In genomic region chr10:14952851-14953451, GRCh38 we compare ENCODE assay signal across 8 cellular contexts. TPM values are rescaled to one million over a fixed set of nuclear protein-coding genes. Genes with fewer than 3 reads are reported as not detected.
DNase-seq lines count a peak whose midpoint lies in the region; ATAC-seq and TF ChIP-seq lines count a peak whose summit lies in the region.

No MANE protein-coding gene starts in this region.

- no peak for TF ChIP-seq CTCF in WI38 (IDR thresholded peaks at IDR 0.05; ENCODE audit: low read depth, low read length)

- CTCF ChIA-PET in activated CD8-positive, alpha-beta memory T cell treated with anti-CD3 and anti-CD28 coated beads, Interleukin-2, amount 10 ng/mL, durations not matched to agents 7 days and 5 days (lab: Charles Lee) = interaction anchor here (0.8 to 3.2 kb wide), 12 partner anchors 9 to 768 kb away, joined by 3 to 14 read pairs (median 4); partner anchors contain the start of genes CDNF, HSPA14, MSANTD7 and SUV39H2

- no peaks in the 10 kb centered on the region for H3K27me3 ChIP-seq in iPS DF 6.9 (ENCODE audit: control insufficient read depth, insufficient read depth, low read length)

- H3K9me3 Mint-ChIP-seq in activated CD8-positive, alpha-beta memory T cell treated with anti-CD3 and anti-CD28 coated beads, Interleukin-2, amount 10 ng/mL, durations not matched to agents 7 days and 5 days (ENCODE audit: low read depth) = no peaks in the 10 kb centered on the region
- no peaks in the 10 kb centered on the region for H3K9me3 Mint-ChIP-seq in stimulated activated memory B cell treated with anti-CD40 and anti-IgM and Interleukin-4, amounts not matched to agents 10 μg/mL and 1 μg/mL and 100 μg/mL, for 72 hours

- no CpG with 5 or more reads among the region's 11 CpGs for WGBS in iPS DF 6.9 (ENCODE audit: insufficient coverage, insufficient read length)

- H3K36me3 Mint-ChIP-seq in activated CD8-positive, alpha-beta memory T cell treated with anti-CD3 and anti-CD28 coated beads, Interleukin-2, amount 10 ng/mL, durations not matched to agents 7 days and 5 days = peaks cover 41% of the 10 kb centered on the region
- peaks cover 8% of the 10 kb centered on the region for H3K36me3 Mint-ChIP-seq in stimulated activated memory B cell treated with anti-CD40 and anti-IgM and Interleukin-4, amounts not matched to agents 10 μg/mL and 1 μg/mL and 100 μg/mL, for 72 hours

- peak overlapping the region; percentile 98 for H3K27ac Mint-ChIP-seq in activated CD8-positive, alpha-beta memory T cell treated with anti-CD3 and anti-CD28 coated beads, Interleukin-2, amount 10 ng/mL, durations not matched to agents 7 days and 5 days
- peak overlapping the region; percentile 99 for H3K27ac Mint-ChIP-seq in stimulated activated memory B cell treated with anti-CD40 and anti-IgM and Interleukin-4, amounts not matched to agents 10 μg/mL and 1 μg/mL and 100 μg/mL, for 72 hours

- no peaks in the 10 kb centered on the region for H3K4me1 ChIP-seq in iPS DF 6.9 (ENCODE audit: control insufficient read depth, insufficient read depth, low read length)

- DNase-seq in activated CD8-positive, alpha-beta memory T cell treated with anti-CD3 and anti-CD28 coated beads, Interleukin-2, amount 10 ng/mL, durations not matched to agents 7 days and 5 days = no peak
- DNase-seq in activated CD8-positive, alpha-beta memory T cell treated with anti-CD3 and anti-CD28 coated beads, Interleukin-2, amount 50 U/mL, for 4 hours = no peak
- no peak for DNase-seq in iPS DF 6.9 (ENCODE audit: low read depth, low spot score)
- no peak for DNase-seq in mucosa of gallbladder (ENCODE audit: low spot score)

- peaks cover 54% of the 10 kb centered on the region for H3K4me1 Mint-ChIP-seq in activated CD8-positive, alpha-beta memory T cell treated with anti-CD3 and anti-CD28 coated beads, Interleukin-2, amount 10 ng/mL, durations not matched to agents 7 days and 5 days
- peaks cover 61% of the 10 kb centered on the region for H3K4me1 Mint-ChIP-seq in stimulated activated memory B cell treated with anti-CD40 and anti-IgM and Interleukin-4, amounts not matched to agents 10 μg/mL and 1 μg/mL and 100 μg/mL, for 72 hours

- H3K4me3 Mint-ChIP-seq in activated CD8-positive, alpha-beta memory T cell treated with anti-CD3 and anti-CD28 coated beads, Interleukin-2, amount 10 ng/mL, durations not matched to agents 7 days and 5 days = peak overlapping the region; percentile 81
- peak overlapping the region; percentile 93 for H3K4me3 Mint-ChIP-seq in stimulated activated memory B cell treated with anti-CD40 and anti-IgM and Interleukin-4, amounts not matched to agents 10 μg/mL and 1 μg/mL and 100 μg/mL, for 72 hours

- ATAC-seq in activated CD8-positive, alpha-beta memory T cell treated with anti-CD3 and anti-CD28 coated beads, Interleukin-2, amount 10 ng/mL, durations not matched to agents 7 days and 5 days = no peak
- ATAC-seq in stimulated activated memory B cell treated with anti-CD40 and anti-IgM and Interleukin-4, amounts not matched to agents 10 μg/mL and 1 μg/mL and 100 μg/mL, for 72 hours = no peak
- ATAC-seq in HG03342 (IDR thresholded peaks at IDR 0.05; ENCODE audit: unreplicated experiment) (no peak), GM18861 (IDR thresholded peaks at IDR 0.05; ENCODE audit: unreplicated experiment) (no peak)

- H3K9me3 ChIP-seq in iPS DF 6.9 (ENCODE audit: control insufficient read depth, insufficient read depth, low read length) = no peaks in the 10 kb centered on the region

- no peaks in the 10 kb centered on the region for H3K27me3 Mint-ChIP-seq in activated CD8-positive, alpha-beta memory T cell treated with anti-CD3 and anti-CD28 coated beads, Interleukin-2, amount 10 ng/mL, durations not matched to agents 7 days and 5 days
- H3K27me3 Mint-ChIP-seq in stimulated activated memory B cell treated with anti-CD40 and anti-IgM and Interleukin-4, amounts not matched to agents 10 μg/mL and 1 μg/mL and 100 μg/mL, for 72 hours = no peaks in the 10 kb centered on the region

- H3K27ac ChIP-seq in iPS DF 6.9 (ENCODE audit: low read length) = no peak overlapping the region

- H3K4me3 ChIP-seq in WI38 (ENCODE audit: low read depth, low read length) (peak overlapping the region; percentile 83), iPS DF 6.9 (ENCODE audit: low read length) (peak overlapping the region; percentile 41; the same call in 1 of the 2 replicates)

- no peaks in the 10 kb centered on the region; the same call in 1 of the 2 replicates for H3K36me3 ChIP-seq in iPS DF 6.9 (ENCODE audit: control insufficient read depth, insufficient read depth, low read length)

RNA-seq across cellular contexts. Expression of gene DCLRE1C, which starts 0.9 kb away (rescaled TPM):
- 10 to 100 TPM; 29.2 to 47.4 TPM for total RNA-seq in activated CD8-positive, alpha-beta memory T cell treated with anti-CD3 and anti-CD28 coated beads, Interleukin-2, amount 10 ng/mL, durations not matched to agents 7 days and 5 days
- total RNA-seq in mucosa of gallbladder = 12.0 TPM

RNA-seq across cellular contexts. Expression of gene MEIG1, which starts 6.2 kb away (rescaled TPM):
- total RNA-seq in activated CD8-positive, alpha-beta memory T cell treated with anti-CD3 and anti-CD28 coated beads, Interleukin-2, amount 10 ng/mL, durations not matched to agents 7 days and 5 days = 1 to 10 TPM in 1 of 2 experiments, under 1 TPM in 1; 0.91 to 1.1 TPM
- total RNA-seq in mucosa of gallbladder = not detected
